ENCODE assay signal across 26 cellular contexts in the genomic region with DNA sequence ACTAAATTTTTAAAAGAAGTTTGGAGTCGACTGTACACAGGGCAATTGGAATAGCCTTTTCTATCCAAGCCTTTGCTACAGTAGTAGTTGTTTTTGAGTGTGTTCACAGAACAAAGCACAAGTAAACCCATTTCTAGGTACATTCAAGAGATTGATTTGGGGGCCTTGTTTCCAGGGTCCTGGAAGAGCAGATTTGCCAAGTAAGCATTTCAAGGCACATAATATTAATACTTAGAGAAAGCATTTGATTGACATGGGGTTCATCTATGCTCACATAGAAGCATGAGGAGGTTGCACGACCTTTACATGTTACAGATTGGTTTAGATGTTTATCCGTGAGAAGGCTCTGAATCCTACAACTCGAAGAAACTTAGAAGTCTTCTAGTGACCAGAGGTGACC.
"Had no signal": no experiment of that assay in that cellular context is flagged by ENCODE, and none has a peak within 500 bp of the region (broad histone marks: within the 10 kb centered on the region; RNA-seq: fewer than 3 reads in every experiment).

No MANE protein-coding gene starts in this region.

- H3K27ac ChIP-seq: colonic mucosa, coronary artery, dorsolateral prefrontal cortex, epithelial cell of prostate, esophagus muscularis mucosa, esophagus squamous epithelium, foreskin keratinocyte, gastrocnemius medialis, gastroesophageal sphincter, heart left ventricle, heart right ventricle, hepatocyte had no signal

- H3K9me3 ChIP-seq: colonic mucosa, esophagus muscularis mucosa, esophagus squamous epithelium, gastrocnemius medialis, gastroesophageal sphincter, heart left ventricle, heart right ventricle had no signal

- H2AFZ ChIP-seq: hepatocyte had no signal

- H3K4me2 ChIP-seq: hepatocyte had no signal

- FAIRE-seq: endothelial cell of umbilical vein, frontal cortex had no signal

- ATAC-seq: effector memory CD8-positive, alpha-beta T cell; esophagus mucosa; foreskin keratinocyte; gastrocnemius medialis; gastroesophageal sphincter; heart left ventricle; heart right ventricle had no signal

- DNase-seq: colonic mucosa; cortex of kidney; dermis blood vessel endothelial cell; dorsolateral prefrontal cortex; effector CD4-positive, alpha-beta T cell; effector CD8-positive, alpha-beta T cell; effector memory CD4-positive, alpha-beta T cell; effector memory CD8-positive, alpha-beta T cell; erythroblast; esophagus squamous epithelium; foreskin fibroblast; foreskin keratinocyte; foreskin melanocyte; gastrocnemius medialis; glutamatergic neuron; head of caudate nucleus; heart left ventricle; heart right ventricle had no signal

- H3K36me3 ChIP-seq: colonic mucosa, esophagus muscularis mucosa, esophagus squamous epithelium, gastrocnemius medialis, gastroesophageal sphincter, heart left ventricle, heart right ventricle had no signal

- H3K79me2 ChIP-seq: hepatocyte had no signal

- H3K27me3 ChIP-seq: colonic mucosa, esophagus muscularis mucosa, esophagus squamous epithelium, foreskin keratinocyte, gastrocnemius medialis, gastroesophageal sphincter, hepatocyte had no signal

- H3K4me1 ChIP-seq: colonic mucosa, esophagus muscularis mucosa, esophagus squamous epithelium, foreskin keratinocyte, gastroesophageal sphincter, heart left ventricle, heart right ventricle had no signal

- H3K4me3 ChIP-seq: colonic mucosa, coronary artery, dorsolateral prefrontal cortex, esophagus muscularis mucosa, esophagus squamous epithelium, gastrocnemius medialis, gastroesophageal sphincter, heart left ventricle, heart right ventricle, hepatocyte had no signal
